ENCODE assay signal across 1 cellular context in the genomic region with DNA sequence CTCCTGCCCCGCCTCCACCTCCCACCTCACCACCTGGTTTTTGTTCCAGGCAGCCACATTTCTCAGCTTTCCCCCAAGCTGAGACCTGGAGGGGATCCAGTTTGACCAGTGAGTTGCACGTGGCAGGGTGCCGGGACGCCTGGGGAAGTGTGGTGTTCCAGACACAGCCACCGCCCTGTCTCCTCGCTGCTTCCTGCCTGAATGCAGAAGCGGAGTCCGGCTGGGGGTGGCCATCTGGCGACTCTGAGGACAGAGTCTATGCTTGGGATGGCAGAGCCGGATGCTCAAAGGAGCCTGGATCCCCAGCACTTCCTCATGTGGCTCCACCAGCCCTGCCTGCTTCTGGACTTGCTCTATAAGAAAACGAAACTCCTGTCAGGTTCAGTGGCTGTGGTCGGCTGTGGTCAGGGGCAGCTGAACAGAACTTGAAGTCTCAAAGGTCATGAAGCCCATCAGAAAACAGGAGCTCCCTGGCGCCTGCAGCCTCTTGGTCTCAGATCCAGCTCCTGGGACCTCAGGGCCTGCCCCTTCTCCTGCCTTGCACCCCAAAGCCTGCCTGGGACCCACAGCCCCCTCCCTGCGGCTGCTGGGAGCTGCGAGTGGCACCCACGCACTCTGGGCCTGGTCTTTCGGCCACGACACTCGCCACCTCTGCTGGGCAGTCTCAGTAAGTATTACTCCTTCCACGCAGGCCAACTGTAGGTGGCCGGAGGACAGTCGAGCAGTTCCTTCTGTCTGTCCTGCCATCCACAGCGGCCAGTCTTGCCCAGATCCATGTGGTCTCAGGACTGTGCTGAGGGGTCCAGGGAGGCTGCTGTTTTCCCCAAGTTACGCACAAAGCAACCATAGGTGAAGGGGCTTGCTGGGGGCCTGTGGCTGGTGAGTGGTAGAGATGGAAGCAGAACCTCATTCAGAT.
A peak's percentile ranks its signal among the peaks of the same experiment; 100 is the strongest.
TF ChIP-seq lines count a peak whose summit lies in the region.

No MANE protein-coding gene starts in this region.

TF ChIP-seq in GM12878, 131 proteins besides CTCF, POLR2A, EP300 and RAD21 (continued from another document and continues in another):
- TF ChIP-seq, protein P1, sequence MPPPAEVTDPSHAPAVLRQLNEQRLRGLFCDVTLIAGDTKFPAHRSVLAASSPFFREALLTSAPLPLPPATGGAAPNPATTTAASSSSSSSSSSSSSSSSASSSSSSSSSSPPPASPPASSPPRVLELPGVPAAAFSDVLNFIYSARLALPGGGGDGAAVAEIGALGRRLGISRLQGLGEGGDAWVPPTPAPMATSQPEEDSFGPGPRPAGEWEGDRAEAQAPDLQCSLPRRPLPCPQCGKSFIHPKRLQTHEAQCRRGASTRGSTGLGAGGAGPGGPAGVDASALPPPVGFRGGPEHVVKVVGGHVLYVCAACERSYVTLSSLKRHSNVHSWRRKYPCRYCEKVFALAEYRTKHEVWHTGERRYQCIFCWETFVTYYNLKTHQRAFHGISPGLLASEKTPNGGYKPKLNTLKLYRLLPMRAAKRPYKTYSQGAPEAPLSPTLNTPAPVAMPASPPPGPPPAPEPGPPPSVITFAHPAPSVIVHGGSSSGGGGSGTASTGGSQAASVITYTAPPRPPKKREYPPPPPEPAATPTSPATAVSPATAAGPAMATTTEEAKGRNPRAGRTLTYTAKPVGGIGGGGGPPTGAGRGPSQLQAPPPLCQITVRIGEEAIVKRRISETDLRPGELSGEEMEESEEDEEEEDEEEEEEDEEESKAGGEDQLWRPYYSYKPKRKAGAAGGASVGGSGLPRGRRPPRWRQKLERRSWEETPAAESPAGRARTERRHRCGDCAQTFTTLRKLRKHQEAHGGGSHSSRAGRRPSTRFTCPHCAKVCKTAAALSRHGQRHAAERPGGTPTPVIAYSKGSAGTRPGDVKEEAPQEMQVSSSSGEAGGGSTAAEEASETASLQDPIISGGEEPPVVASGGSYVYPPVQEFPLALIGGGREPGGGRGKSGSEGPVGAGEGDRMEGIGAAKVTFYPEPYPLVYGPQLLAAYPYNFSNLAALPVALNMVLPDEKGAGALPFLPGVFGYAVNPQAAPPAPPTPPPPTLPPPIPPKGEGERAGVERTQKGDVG (CRISPR knock-in tag; IDR thresholded peaks at IDR 0.05) = no peak
- TF ChIP-seq POU2F2 (IDR thresholded peaks at IDR 0.05; ENCODE audit: borderline replicate concordance, low read depth, low read length) = no peak
- TF ChIP-seq ZBED1 (IDR thresholded peaks at IDR 0.05; ENCODE audit: borderline replicate concordance) = no peak
- no peak for TF ChIP-seq CREB1 (IDR thresholded peaks at IDR 0.05; ENCODE audit: low read depth)
- TF ChIP-seq, protein P2, sequence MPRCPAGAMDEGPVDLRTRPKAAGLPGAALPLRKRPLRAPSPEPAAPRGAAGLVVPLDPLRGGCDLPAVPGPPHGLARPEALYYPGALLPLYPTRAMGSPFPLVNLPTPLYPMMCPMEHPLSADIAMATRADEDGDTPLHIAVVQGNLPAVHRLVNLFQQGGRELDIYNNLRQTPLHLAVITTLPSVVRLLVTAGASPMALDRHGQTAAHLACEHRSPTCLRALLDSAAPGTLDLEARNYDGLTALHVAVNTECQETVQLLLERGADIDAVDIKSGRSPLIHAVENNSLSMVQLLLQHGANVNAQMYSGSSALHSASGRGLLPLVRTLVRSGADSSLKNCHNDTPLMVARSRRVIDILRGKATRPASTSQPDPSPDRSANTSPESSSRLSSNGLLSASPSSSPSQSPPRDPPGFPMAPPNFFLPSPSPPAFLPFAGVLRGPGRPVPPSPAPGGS (IDR thresholded peaks at IDR 0.05; ENCODE audit: borderline replicate concordance, insufficient read depth, low read depth, low read length, poor library complexity, severe bottlenecking) = no peak
- no peak for TF ChIP-seq ZSCAN29 (IDR thresholded peaks at IDR 0.05)
- peak; percentile 85 for TF ChIP-seq SPI1 (IDR thresholded peaks at IDR 0.05; ENCODE audit: borderline replicate concordance, insufficient read depth, low read depth, low read length)
- TF ChIP-seq, protein P3, sequence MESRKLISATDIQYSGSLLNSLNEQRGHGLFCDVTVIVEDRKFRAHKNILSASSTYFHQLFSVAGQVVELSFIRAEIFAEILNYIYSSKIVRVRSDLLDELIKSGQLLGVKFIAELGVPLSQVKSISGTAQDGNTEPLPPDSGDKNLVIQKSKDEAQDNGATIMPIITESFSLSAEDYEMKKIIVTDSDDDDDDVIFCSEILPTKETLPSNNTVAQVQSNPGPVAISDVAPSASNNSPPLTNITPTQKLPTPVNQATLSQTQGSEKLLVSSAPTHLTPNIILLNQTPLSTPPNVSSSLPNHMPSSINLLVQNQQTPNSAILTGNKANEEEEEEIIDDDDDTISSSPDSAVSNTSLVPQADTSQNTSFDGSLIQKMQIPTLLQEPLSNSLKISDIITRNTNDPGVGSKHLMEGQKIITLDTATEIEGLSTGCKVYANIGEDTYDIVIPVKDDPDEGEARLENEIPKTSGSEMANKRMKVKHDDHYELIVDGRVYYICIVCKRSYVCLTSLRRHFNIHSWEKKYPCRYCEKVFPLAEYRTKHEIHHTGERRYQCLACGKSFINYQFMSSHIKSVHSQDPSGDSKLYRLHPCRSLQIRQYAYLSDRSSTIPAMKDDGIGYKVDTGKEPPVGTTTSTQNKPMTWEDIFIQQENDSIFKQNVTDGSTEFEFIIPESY (IDR thresholded peaks at IDR 0.05) = no peak
- TF ChIP-seq NFYA (IDR thresholded peaks at IDR 0.05; ENCODE audit: borderline replicate concordance, low read depth, low read length) = no peak
- TF ChIP-seq NFIC (IDR thresholded peaks at IDR 0.05; ENCODE audit: low read depth, low read length) = no peak
- TF ChIP-seq JUNB (IDR thresholded peaks at IDR 0.05) = no peak
- TF ChIP-seq MYC (IDR thresholded peaks at IDR 0.05; ENCODE audit: insufficient read depth, insufficient read length, insufficient replicate concordance, low read length, severe bottlenecking) = no peak
- TF ChIP-seq NRF1 (conservative IDR thresholded peaks at IDR 0.05; ENCODE audit: low read depth, low read length) = no peak
- TF ChIP-seq, protein P4, sequence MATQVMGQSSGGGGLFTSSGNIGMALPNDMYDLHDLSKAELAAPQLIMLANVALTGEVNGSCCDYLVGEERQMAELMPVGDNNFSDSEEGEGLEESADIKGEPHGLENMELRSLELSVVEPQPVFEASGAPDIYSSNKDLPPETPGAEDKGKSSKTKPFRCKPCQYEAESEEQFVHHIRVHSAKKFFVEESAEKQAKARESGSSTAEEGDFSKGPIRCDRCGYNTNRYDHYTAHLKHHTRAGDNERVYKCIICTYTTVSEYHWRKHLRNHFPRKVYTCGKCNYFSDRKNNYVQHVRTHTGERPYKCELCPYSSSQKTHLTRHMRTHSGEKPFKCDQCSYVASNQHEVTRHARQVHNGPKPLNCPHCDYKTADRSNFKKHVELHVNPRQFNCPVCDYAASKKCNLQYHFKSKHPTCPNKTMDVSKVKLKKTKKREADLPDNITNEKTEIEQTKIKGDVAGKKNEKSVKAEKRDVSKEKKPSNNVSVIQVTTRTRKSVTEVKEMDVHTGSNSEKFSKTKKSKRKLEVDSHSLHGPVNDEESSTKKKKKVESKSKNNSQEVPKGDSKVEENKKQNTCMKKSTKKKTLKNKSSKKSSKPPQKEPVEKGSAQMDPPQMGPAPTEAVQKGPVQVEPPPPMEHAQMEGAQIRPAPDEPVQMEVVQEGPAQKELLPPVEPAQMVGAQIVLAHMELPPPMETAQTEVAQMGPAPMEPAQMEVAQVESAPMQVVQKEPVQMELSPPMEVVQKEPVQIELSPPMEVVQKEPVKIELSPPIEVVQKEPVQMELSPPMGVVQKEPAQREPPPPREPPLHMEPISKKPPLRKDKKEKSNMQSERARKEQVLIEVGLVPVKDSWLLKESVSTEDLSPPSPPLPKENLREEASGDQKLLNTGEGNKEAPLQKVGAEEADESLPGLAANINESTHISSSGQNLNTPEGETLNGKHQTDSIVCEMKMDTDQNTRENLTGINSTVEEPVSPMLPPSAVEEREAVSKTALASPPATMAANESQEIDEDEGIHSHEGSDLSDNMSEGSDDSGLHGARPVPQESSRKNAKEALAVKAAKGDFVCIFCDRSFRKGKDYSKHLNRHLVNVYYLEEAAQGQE (IDR thresholded peaks at IDR 0.05; ENCODE audit: low read depth, low read length) = no peak
- TF ChIP-seq, protein P5, sequence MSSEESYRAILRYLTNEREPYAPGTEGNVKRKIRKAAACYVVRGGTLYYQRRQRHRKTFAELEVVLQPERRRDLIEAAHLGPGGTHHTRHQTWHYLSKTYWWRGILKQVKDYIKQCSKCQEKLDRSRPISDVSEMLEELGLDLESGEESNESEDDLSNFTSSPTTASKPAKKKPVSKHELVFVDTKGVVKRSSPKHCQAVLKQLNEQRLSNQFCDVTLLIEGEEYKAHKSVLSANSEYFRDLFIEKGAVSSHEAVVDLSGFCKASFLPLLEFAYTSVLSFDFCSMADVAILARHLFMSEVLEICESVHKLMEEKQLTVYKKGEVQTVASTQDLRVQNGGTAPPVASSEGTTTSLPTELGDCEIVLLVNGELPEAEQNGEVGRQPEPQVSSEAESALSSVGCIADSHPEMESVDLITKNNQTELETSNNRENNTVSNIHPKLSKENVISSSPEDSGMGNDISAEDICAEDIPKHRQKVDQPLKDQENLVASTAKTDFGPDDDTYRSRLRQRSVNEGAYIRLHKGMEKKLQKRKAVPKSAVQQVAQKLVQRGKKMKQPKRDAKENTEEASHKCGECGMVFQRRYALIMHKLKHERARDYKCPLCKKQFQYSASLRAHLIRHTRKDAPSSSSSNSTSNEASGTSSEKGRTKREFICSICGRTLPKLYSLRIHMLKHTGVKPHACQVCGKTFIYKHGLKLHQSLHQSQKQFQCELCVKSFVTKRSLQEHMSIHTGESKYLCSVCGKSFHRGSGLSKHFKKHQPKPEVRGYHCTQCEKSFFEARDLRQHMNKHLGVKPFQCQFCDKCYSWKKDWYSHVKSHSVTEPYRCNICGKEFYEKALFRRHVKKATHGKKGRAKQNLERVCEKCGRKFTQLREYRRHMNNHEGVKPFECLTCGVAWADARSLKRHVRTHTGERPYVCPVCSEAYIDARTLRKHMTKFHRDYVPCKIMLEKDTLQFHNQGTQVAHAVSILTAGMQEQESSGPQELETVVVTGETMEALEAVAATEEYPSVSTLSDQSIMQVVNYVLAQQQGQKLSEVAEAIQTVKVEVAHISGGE (CRISPR knock-in tag; IDR thresholded peaks at IDR 0.05) = no peak
- TF ChIP-seq CEBPB (IDR thresholded peaks at IDR 0.05; ENCODE audit: borderline replicate concordance in 1 of 2, low read depth in 2 of 2, low read length in 2 of 2) = no peak
- no peak for TF ChIP-seq MEF2B (IDR thresholded peaks at IDR 0.05; ENCODE audit: partially characterized antibody, poor library complexity, severe bottlenecking)
- TF ChIP-seq, protein P6, sequence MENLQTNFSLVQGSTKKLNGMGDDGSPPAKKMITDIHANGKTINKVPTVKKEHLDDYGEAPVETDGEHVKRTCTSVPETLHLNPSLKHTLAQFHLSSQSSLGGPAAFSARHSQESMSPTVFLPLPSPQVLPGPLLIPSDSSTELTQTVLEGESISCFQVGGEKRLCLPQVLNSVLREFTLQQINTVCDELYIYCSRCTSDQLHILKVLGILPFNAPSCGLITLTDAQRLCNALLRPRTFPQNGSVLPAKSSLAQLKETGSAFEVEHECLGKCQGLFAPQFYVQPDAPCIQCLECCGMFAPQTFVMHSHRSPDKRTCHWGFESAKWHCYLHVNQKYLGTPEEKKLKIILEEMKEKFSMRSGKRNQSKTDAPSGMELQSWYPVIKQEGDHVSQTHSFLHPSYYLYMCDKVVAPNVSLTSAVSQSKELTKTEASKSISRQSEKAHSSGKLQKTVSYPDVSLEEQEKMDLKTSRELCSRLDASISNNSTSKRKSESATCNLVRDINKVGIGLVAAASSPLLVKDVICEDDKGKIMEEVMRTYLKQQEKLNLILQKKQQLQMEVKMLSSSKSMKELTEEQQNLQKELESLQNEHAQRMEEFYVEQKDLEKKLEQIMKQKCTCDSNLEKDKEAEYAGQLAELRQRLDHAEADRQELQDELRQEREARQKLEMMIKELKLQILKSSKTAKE (IDR thresholded peaks at IDR 0.05; ENCODE audit: low read depth, poor library complexity, severe bottlenecking) = no peak
- peak; percentile 85 for TF ChIP-seq NR2F1 (conservative IDR thresholded peaks at IDR 0.05)
- no peak for TF ChIP-seq TCF7 (IDR thresholded peaks at IDR 0.05; ENCODE audit: borderline replicate concordance)
- TF ChIP-seq MEF2A (IDR thresholded peaks at IDR 0.05; ENCODE audit: insufficient read depth, low read depth, low read length) = no peak
- no peak for TF ChIP-seq JUND (IDR thresholded peaks at IDR 0.05; ENCODE audit: low read depth, low read length)
- TF ChIP-seq, protein P7, sequence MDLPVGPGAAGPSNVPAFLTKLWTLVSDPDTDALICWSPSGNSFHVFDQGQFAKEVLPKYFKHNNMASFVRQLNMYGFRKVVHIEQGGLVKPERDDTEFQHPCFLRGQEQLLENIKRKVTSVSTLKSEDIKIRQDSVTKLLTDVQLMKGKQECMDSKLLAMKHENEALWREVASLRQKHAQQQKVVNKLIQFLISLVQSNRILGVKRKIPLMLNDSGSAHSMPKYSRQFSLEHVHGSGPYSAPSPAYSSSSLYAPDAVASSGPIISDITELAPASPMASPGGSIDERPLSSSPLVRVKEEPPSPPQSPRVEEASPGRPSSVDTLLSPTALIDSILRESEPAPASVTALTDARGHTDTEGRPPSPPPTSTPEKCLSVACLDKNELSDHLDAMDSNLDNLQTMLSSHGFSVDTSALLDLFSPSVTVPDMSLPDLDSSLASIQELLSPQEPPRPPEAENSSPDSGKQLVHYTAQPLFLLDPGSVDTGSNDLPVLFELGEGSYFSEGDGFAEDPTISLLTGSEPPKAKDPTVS (IDR thresholded peaks at IDR 0.05; ENCODE audit: low read depth, low read length) = no peak
- no peak for TF ChIP-seq ASH2L (IDR thresholded peaks at IDR 0.05; ENCODE audit: borderline replicate concordance, low read depth)
- no peak for TF ChIP-seq NR2C2 (IDR thresholded peaks at IDR 0.05; ENCODE audit: borderline replicate concordance, control insufficient read depth, insufficient read length, low read depth)
- TF ChIP-seq, protein P8, sequence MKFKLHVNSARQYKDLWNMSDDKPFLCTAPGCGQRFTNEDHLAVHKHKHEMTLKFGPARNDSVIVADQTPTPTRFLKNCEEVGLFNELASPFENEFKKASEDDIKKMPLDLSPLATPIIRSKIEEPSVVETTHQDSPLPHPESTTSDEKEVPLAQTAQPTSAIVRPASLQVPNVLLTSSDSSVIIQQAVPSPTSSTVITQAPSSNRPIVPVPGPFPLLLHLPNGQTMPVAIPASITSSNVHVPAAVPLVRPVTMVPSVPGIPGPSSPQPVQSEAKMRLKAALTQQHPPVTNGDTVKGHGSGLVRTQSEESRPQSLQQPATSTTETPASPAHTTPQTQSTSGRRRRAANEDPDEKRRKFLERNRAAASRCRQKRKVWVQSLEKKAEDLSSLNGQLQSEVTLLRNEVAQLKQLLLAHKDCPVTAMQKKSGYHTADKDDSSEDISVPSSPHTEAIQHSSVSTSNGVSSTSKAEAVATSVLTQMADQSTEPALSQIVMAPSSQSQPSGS (IDR thresholded peaks at IDR 0.05; ENCODE audit: low read length) = no peak
- 0 out of 3 replicates have a peak, but pooled peaks of 1 of the 2 experiments have one; percentile 13 for TF ChIP-seq EGR1 (IDR thresholded peaks at IDR 0.05; ENCODE audit: borderline replicate concordance in 1 of 2, low read depth in 2 of 2, low read length in 2 of 2)
- no peak for TF ChIP-seq GABPA (IDR thresholded peaks at IDR 0.05; ENCODE audit: low read depth)
- no peak for TF ChIP-seq SMAD5 (IDR thresholded peaks at IDR 0.05; ENCODE audit: low read depth)
- TF ChIP-seq, protein P9, sequence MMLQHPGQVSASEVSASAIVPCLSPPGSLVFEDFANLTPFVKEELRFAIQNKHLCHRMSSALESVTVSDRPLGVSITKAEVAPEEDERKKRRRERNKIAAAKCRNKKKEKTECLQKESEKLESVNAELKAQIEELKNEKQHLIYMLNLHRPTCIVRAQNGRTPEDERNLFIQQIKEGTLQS (IDR thresholded peaks at IDR 0.05; ENCODE audit: borderline replicate concordance, extremely low read depth, low read depth, low read length) = no peak
